Comparison of ENCODE assay signal across 7 cellular contexts in genomic region chr3:197792019-197792647, GRCh38. TPM values are rescaled to one million over a fixed set of nuclear protein-coding genes. Genes with fewer than 3 reads are reported as not detected.
DNase-seq lines count a peak whose midpoint lies in the region; ATAC-seq and TF ChIP-seq lines count a peak whose summit lies in the region.

No MANE protein-coding gene starts in this region.

- peak; percentile 54 for DNase-seq in RKO (ENCODE audit: low spot score)
- DNase-seq in body of pancreas, result no peak
- DNase-seq in lung microvascular endothelial cell (ENCODE audit: low read depth in 2 of 2), result peak; percentile 30 to 34
- DNase-seq in tibial artery, result no peak
- DNase-seq in dedifferentiated amniotic fluid mesenchymal stem cell (ENCODE audit: extremely low spot score), result no peak

- intact Hi-C loops in body of pancreas (cut with DNase I), result no loop called here
- intact Hi-C loops in tibial artery (cut with DNase I; ENCODE audit: low total_unique reads), result no loop called here

- no peak for TF ChIP-seq CTCF in body of pancreas (IDR thresholded peaks at IDR 0.05)
- TF ChIP-seq CTCF in tibial artery (IDR thresholded peaks at IDR 0.05), result no peak

- no peaks in the 10 kb centered on the region for H3K27me3 ChIP-seq in body of pancreas
- H3K27me3 ChIP-seq in tibial artery, result no peaks in the 10 kb centered on the region

- WGBS in body of pancreas, 2 donors, result 27 to 28% methylated on average over 17 of the region's 17 CpGs

- ATAC-seq in GM21360 (IDR thresholded peaks at IDR 0.05; ENCODE audit: unreplicated experiment) (peak; percentile 2), body of pancreas (no peak), HG03460 (IDR thresholded peaks at IDR 0.05; ENCODE audit: unreplicated experiment) (no peak)

- H3K36me3 ChIP-seq in body of pancreas (replicated peaks in 1 of 2; ENCODE audit: insufficient read depth in 1 of 2, low read depth in 2 of 2) (no peaks in the 10 kb centered on the region), tibial artery (no peaks in the 10 kb centered on the region)

- H3K4me1 ChIP-seq in body of pancreas, result peaks cover 14% of the 10 kb centered on the region
- H3K4me1 ChIP-seq in tibial artery, result peaks cover 0 to 43% (median 17%) of the 10 kb centered on the region in 4 donors

- H3K9me3 ChIP-seq in body of pancreas (no peaks in the 10 kb centered on the region), tibial artery (no peaks in the 10 kb centered on the region)

- peak overlapping the region; percentile 47 to 97 for H3K4me3 ChIP-seq in body of pancreas
- peak overlapping the region; percentile 71 to 76 for H3K4me3 ChIP-seq in tibial artery

- H3K27ac ChIP-seq in body of pancreas (peak overlapping the region in 2 of 4 donors; percentile 90 to 97), tibial artery (peak overlapping the region; percentile 92 to 95)

- no peak for TF ChIP-seq POLR2A in body of pancreas (IDR thresholded peaks at IDR 0.05)

RNA-seq across cellular contexts. Expression of gene LRCH3, which starts 1.1 kb away (rescaled TPM):
- total RNA-seq in body of pancreas (10 to 100 TPM; 26.7 to 29.0 TPM), lung microvascular endothelial cell (30.9 and 77.0 TPM in 2 replicates)

RNA-seq across cellular contexts. Expression of gene FYTTD1, which starts 42.5 kb away (rescaled TPM):
- 10 to 100 TPM; 13.8 to 16.3 TPM for total RNA-seq in body of pancreas
- total RNA-seq in lung microvascular endothelial cell, result 34.0 and 51.8 TPM in 2 replicates

RNA-seq across cellular contexts. Expression of gene RUBCN, which starts 55.4 kb away (rescaled TPM):
- total RNA-seq in body of pancreas (10 to 100 TPM; 23.1 to 33.0 TPM), lung microvascular endothelial cell (5.2 and 6.7 TPM in 2 replicates)

Comparison
In these comparisons a context has a peak if more than half of its experiments do, and no peak if none do; other contexts are left out.
1. DNase-seq: peak in RKO (single experiment) and lung microvascular endothelial cell (2 of 2); none in body of pancreas (0 of 4), tibial artery (0 of 2) and dedifferentiated amniotic fluid mesenchymal stem cell (single experiment).